25 cellular contexts compared by ENCODE assay signal in genomic region chr20:38979434-38979833, GRCh38.
"Had no signal": no experiment of that assay in that cellular context is flagged by ENCODE, and none has a peak within 500 bp of the region (broad histone marks: within the 10 kb centered on the region; RNA-seq: fewer than 3 reads in every experiment).

No MANE protein-coding gene starts in this region.

- H3K9me3 ChIP-seq: adrenal gland, body of pancreas, colonic mucosa had no signal

- ATAC-seq: activated CD4-positive, CD25-positive, alpha-beta regulatory T cell treated with anti-CD3 and anti-CD28 coated beads, Interleukin-2, amount 50 U/mL, for 24 hours; activated CD8-positive, alpha-beta T cell treated with anti-CD3 and anti-CD28 coated beads for 36 hours; activated naive CD8-positive, alpha-beta T cell treated with anti-CD3 and anti-CD28 coated beads, Interleukin-2, amount 50 U/mL, for 24 hours; activated T-cell treated with anti-CD3 and anti-CD28 coated beads, Interleukin-2, amount 50 U/mL, for 4 hours; body of pancreas; T-helper 17 cell had no signal

- H3K4me1 ChIP-seq: body of pancreas, colonic mucosa had no signal

- H3K4me3 ChIP-seq: adrenal gland, body of pancreas, colonic mucosa had no signal

- H3K27ac ChIP-seq: adrenal gland, body of pancreas, colonic mucosa, WERI-Rb-1 had no signal

- H3K27me3 ChIP-seq: adrenal gland, body of pancreas, colonic mucosa had no signal

- H3K36me3 ChIP-seq: adrenal gland, colonic mucosa had no signal

- DNase-seq: activated B cell treated with CpG ODN at 0.5 μM for 24 hours; activated CD4-positive, alpha-beta T cell treated with anti-CD3 and anti-CD28 coated beads for 48 hours; activated CD4-positive, alpha-beta T cell treated with anti-CD3 and anti-CD28 coated beads, Interleukin-2, amount 50 U/mL, for 1 hour; activated CD4-positive, alpha-beta T cell treated with anti-CD3 and anti-CD28 coated beads, Interleukin-2, amount 50 U/mL, for 48 hours; activated CD8-positive, alpha-beta memory T cell treated with anti-CD3 and anti-CD28 coated beads for 24 hours; activated CD8-positive, alpha-beta T cell treated with anti-CD3 and anti-CD28 coated beads for 36 hours; activated effector memory CD4-positive, alpha-beta T cell treated with anti-CD3 and anti-CD28 coated beads, Interleukin-2, amount 50 U/mL, for 16 hours; activated naive CD4-positive, alpha-beta T cell treated with anti-CD3 and anti-CD28 coated beads for 36 hours; activated naive CD8-positive, alpha-beta T cell treated with anti-CD3 and anti-CD28 coated beads for 36 hours; activated naive CD8-positive, alpha-beta T cell treated with anti-CD3 and anti-CD28 coated beads, Interleukin-2, amount 50 U/mL, for 24 hours; activated T-cell treated with anti-CD3 and anti-CD28 coated beads, Interleukin-2, amount 50 U/mL, for 4 hours; adrenal gland; amygdala; aorta; body of pancreas; central memory CD4-positive, alpha-beta T cell; cerebellar nuclear complex; colonic mucosa; effector CD8-positive, alpha-beta T cell; foreskin melanocyte; T-helper 1 cell; T-helper 17 cell; T1000; WERI-Rb-1 had no signal
